10 cellular contexts compared by ENCODE assay signal in the genomic region with DNA sequence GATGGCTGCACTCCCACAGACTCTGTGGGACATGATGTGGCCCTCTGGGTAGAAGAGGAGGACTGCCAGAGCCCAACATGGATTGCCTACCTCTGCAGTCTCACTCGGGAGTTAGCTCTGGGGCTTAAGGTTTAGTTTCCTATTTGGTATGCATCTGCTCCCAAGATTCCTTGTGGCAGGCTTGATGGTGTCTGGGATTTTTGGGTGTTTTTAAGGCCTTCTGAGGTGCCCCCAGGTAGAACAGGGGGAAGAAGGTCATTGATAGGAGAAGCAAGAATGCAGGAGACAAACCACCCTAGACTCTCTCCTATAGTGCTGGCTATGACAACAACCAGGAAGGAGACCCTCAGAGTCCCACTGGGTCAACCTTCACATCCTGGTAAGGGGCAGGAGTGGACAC. TPM values are rescaled to one million over a fixed set of nuclear protein-coding genes. Genes with fewer than 3 reads are reported as not detected.
"Had no signal": no experiment of that assay in that cellular context is flagged by ENCODE, and none has a peak within 500 bp of the region (broad histone marks: within the 10 kb centered on the region; RNA-seq: fewer than 3 reads in every experiment).

No MANE protein-coding gene starts in this region.

- H2AFZ ChIP-seq: GM23248 had no signal

- DNase-seq: GM23248, GOT3, H7, HFFc6 had no signal

- H3K4me1 Mint-ChIP-seq: IgD-negative memory B cell had no signal

- H3K4me1 ChIP-seq: HAP-1 had no signal

- H3K9me3 Mint-ChIP-seq: HFFc6, IgD-negative memory B cell had no signal

- H3K36me3 ChIP-seq: HAP-1 had no signal

- H3K9me3 ChIP-seq: HAP-1 had no signal

- H3K4me3 ChIP-seq: GM23248, HAP-1 had no signal

- H3K27ac Mint-ChIP-seq: HFFc6, IgD-negative memory B cell had no signal

- ATAC-seq: HCT116, HepG2 had no signal

- H3K4me3 Mint-ChIP-seq: HFFc6, IgD-negative memory B cell had no signal

- H3K36me3 Mint-ChIP-seq: IgD-negative memory B cell had no signal

- H3K27ac ChIP-seq: GM23248, HL-60 had no signal

RNA-seq across cellular contexts. Expression of gene CXCL14, which starts 46.7 kb away (rescaled TPM):
- total RNA-seq: HepG2, HT1080 had no signal
- polyA plus RNA-seq: HepG2, IgD-negative memory B cell had no signal
